Comparison of ENCODE assay signal across 21 cellular contexts in genomic region chr3:17054944-17055343, GRCh38.
A peak's percentile ranks its signal among the peaks of the same experiment; 100 is the strongest.
DNase-seq lines count a peak whose midpoint lies in the region; ATAC-seq and TF ChIP-seq lines count a peak whose summit lies in the region.
"Had no signal": no experiment of that assay in that cellular context is flagged by ENCODE, and none has a peak within 500 bp of the region (broad histone marks: within the 10 kb centered on the region; RNA-seq: fewer than 3 reads in every experiment).

No MANE protein-coding gene starts in this region.

- H3K9ac ChIP-seq in fibroblast of lung (ENCODE audit: insufficient read depth, low read length) = no peak overlapping the region
- H3K9ac ChIP-seq: KMS-11 had no signal

- H3K27ac ChIP-seq in right atrium auricular region (peak overlapping the region; percentile 62 to 67), fibroblast of lung (ENCODE audit: insufficient read depth, low read length) (peak overlapping the region; percentile 42)
- H3K27ac ChIP-seq: esophagus muscularis mucosa, KMS-11, left lung, pancreas, sigmoid colon had no signal

- intact Hi-C loops in left ventricle myocardium superior (cut with micrococcal nuclease) = no loop called here

- no peak for ATAC-seq in left ventricle myocardium superior
- ATAC-seq in stimulated activated effector memory CD8-positive, alpha-beta T cell treated with anti-CD3 and anti-CD28 coated beads, Interleukin-12 subunit alpha, Interleukin-12 subunit beta, amount 100 ng/mL, for 72 hours = peak; percentile 21
- ATAC-seq in GM19324 (IDR thresholded peaks at IDR 0.05; ENCODE audit: low FRiP score, unreplicated experiment) = no peak
- ATAC-seq: left lung, pancreas, SK-N-SH treated with all-trans-retinoic acid at 6 μM for 48 hours had no signal

- H3K4me3 ChIP-seq in right atrium auricular region (no peak overlapping the region), fibroblast of lung (replicated peaks in 1 of 4; ENCODE audit: control extremely low read depth in 1 of 4, insufficient read depth in 1 of 4, low read depth in 3 of 4, low read length in 4 of 4) (no peak overlapping the region), HAP-1 (no peak overlapping the region)
- H3K4me3 ChIP-seq: esophagus muscularis mucosa, left lung, pancreas, sigmoid colon had no signal

- H3K9me3 Mint-ChIP-seq in stimulated activated effector memory CD8-positive, alpha-beta T cell treated with anti-CD3 and anti-CD28 coated beads, Interleukin-12 subunit alpha, Interleukin-12 subunit beta, amount 100 ng/mL, for 72 hours = peaks cover 9% of the 10 kb centered on the region

- H2AFZ ChIP-seq in fibroblast of lung (ENCODE audit: low read length) = no peak overlapping the region

- DNase-seq in right atrium auricular region (ENCODE audit: low spot score) = no peak
- no peak for DNase-seq in left ventricle myocardium superior
- DNase-seq in NCI-H82 treated with DMSO at 0.1 percent for 48 hours (lab: John Stamatoyannopoulos, UW; ENCODE audit: unreplicated experiment) = peak; percentile 73
- DNase-seq in fibroblast of lung (ENCODE audit: low read depth in 2 of 2) = no peak
- DNase-seq in stimulated activated effector memory CD8-positive, alpha-beta T cell treated with anti-CD3 and anti-CD28 coated beads, Interleukin-12 subunit alpha, Interleukin-12 subunit beta, amount 100 ng/mL, for 72 hours (ENCODE audit: low spot score in 2 of 2) = no peak
- no peak for DNase-seq in HAP-1 (ENCODE audit: low spot score in 2 of 2)
- no peak for DNase-seq in NCI-H2227 treated with DMSO at 0.1 percent for 48 hours (lab: John Stamatoyannopoulos, UW)
- DNase-seq: activated CD4-positive, alpha-beta T cell treated with anti-CD3 and anti-CD28 coated beads for 4 hours; activated naive CD8-positive, alpha-beta T cell treated with anti-CD3 and anti-CD28 coated beads, Interleukin-2, amount 50 U/mL, for 24 hours; effector CD8-positive, alpha-beta T cell; left lung; MV-4-11; NCI-H1930; NCI-H446; pancreas; sigmoid colon; stimulated activated CD4-positive, alpha-beta T cell treated with anti-CD3 and anti-CD28 coated beads, Interleukin-1b, Interleukin-23, amount 100 ng/mL, for 48 hours had no signal

- H3K36me3 ChIP-seq in right atrium auricular region (no peaks in the 10 kb centered on the region), fibroblast of lung (ENCODE audit: control insufficient read depth, insufficient read depth, low read length) (no peaks in the 10 kb centered on the region), HAP-1 (replicated peaks) (no peaks in the 10 kb centered on the region; the same call in 1 of the 2 replicates)
- H3K36me3 ChIP-seq: esophagus muscularis mucosa, left lung, pancreas, sigmoid colon had no signal

- peaks cover 35% of the 10 kb centered on the region for H3K4me1 Mint-ChIP-seq in stimulated activated effector memory CD8-positive, alpha-beta T cell treated with anti-CD3 and anti-CD28 coated beads, Interleukin-12 subunit alpha, Interleukin-12 subunit beta, amount 100 ng/mL, for 72 hours

- H3K27ac Mint-ChIP-seq in stimulated activated effector memory CD8-positive, alpha-beta T cell treated with anti-CD3 and anti-CD28 coated beads, Interleukin-12 subunit alpha, Interleukin-12 subunit beta, amount 100 ng/mL, for 72 hours = peak overlapping the region; percentile 68

- H3K9me3 ChIP-seq in right atrium auricular region = no peaks in the 10 kb centered on the region
- H3K9me3 ChIP-seq in fibroblast of lung (ENCODE audit: control insufficient read depth, insufficient read depth, low read depth, low read length) = no peaks in the 10 kb centered on the region
- H3K9me3 ChIP-seq in HAP-1 = no peaks in the 10 kb centered on the region
- H3K9me3 ChIP-seq: pancreas, sigmoid colon had no signal

- H3K36me3 Mint-ChIP-seq in stimulated activated effector memory CD8-positive, alpha-beta T cell treated with anti-CD3 and anti-CD28 coated beads, Interleukin-12 subunit alpha, Interleukin-12 subunit beta, amount 100 ng/mL, for 72 hours = no peaks in the 10 kb centered on the region

- in situ Hi-C loops in HAP-1 (cut with MboI; ENCODE audit: low sequenced_read_pairs) = no loop called here

- peak overlapping the region; percentile 14 for H3K4me3 Mint-ChIP-seq in stimulated activated effector memory CD8-positive, alpha-beta T cell treated with anti-CD3 and anti-CD28 coated beads, Interleukin-12 subunit alpha, Interleukin-12 subunit beta, amount 100 ng/mL, for 72 hours
- H3K4me3 Mint-ChIP-seq: activated naive CD8-positive, alpha-beta T cell treated with anti-CD3 and anti-CD28 coated beads, Interleukin-2, amount 50 U/mL, for 24 hours had no signal

- H3K4me2 ChIP-seq in fibroblast of lung (ENCODE audit: extremely low read depth, insufficient read depth, low read length) = no peak overlapping the region
- H3K4me2 ChIP-seq: KMS-11 had no signal

- no peaks in the 10 kb centered on the region for H3K79me2 ChIP-seq in fibroblast of lung (ENCODE audit: control insufficient read depth, insufficient read depth, low read length)

- H3K27me3 ChIP-seq in right atrium auricular region (no peaks in the 10 kb centered on the region), fibroblast of lung (ENCODE audit: control insufficient read depth, insufficient read depth, low read length) (no peaks in the 10 kb centered on the region), HAP-1 (ENCODE audit: low read depth) (no peaks in the 10 kb centered on the region)
- H3K27me3 ChIP-seq: esophagus muscularis mucosa, left lung, pancreas, sigmoid colon had no signal

- TF ChIP-seq CTCF in right atrium auricular region (IDR thresholded peaks at IDR 0.05) = no peak
- no peak for TF ChIP-seq CTCF in fibroblast of lung (conservative IDR thresholded peaks at IDR 0.05 in 1 of 2, IDR thresholded peaks at IDR 0.05 in 1 of 2; ENCODE audit: low read depth in 1 of 2, low read length in 2 of 2)

- H4K20me1 ChIP-seq in fibroblast of lung (ENCODE audit: control insufficient read depth, extremely low read depth, insufficient read depth, low read length) = no peaks in the 10 kb centered on the region

- peaks cover 0 to 25% of the 10 kb centered on the region in 2 donors for H3K4me1 ChIP-seq in right atrium auricular region
- peaks cover 3% of the 10 kb centered on the region for H3K4me1 ChIP-seq in fibroblast of lung (ENCODE audit: control insufficient read depth, extremely low read depth, insufficient read depth, low read length)
- peaks cover 11% of the 10 kb centered on the region for H3K4me1 ChIP-seq in HAP-1
- H3K4me1 ChIP-seq: pancreas, sigmoid colon had no signal
